Comparison of ENCODE assay signal across 1 cellular context in genomic region chr17:48618366-48618896, GRCh38.
A peak's percentile ranks its signal among the peaks of the same experiment; 100 is the strongest.
TF ChIP-seq lines count a peak whose summit lies in the region.

No MANE protein-coding gene starts in this region.

TF ChIP-seq in GM12878, 131 proteins besides CTCF, POLR2A, EP300 and RAD21 (continued from another document):
- TF ChIP-seq ZBTB33 (IDR thresholded peaks at IDR 0.05) (no peak), JUNB (IDR thresholded peaks at IDR 0.05) (no peak), SRF (IDR thresholded peaks at IDR 0.05; ENCODE audit: low read depth in 2 of 2, low read length in 2 of 2) (no peak), MTA2 (IDR thresholded peaks at IDR 0.05; ENCODE audit: low read depth) (no peak), PAX5 (IDR thresholded peaks at IDR 0.05; ENCODE audit: borderline replicate concordance, low read depth, low read length) (no peak), WRNIP1 (IDR thresholded peaks at IDR 0.05; ENCODE audit: borderline replicate concordance, low read depth, low read length) (no peak), MEF2A (IDR thresholded peaks at IDR 0.05; ENCODE audit: insufficient read depth, low read depth, low read length) (no peak), CREB1 (IDR thresholded peaks at IDR 0.05; ENCODE audit: low read depth) (no peak), POLR2AphosphoS5 (IDR thresholded peaks at IDR 0.05; ENCODE audit: low read length) (no peak), REST (IDR thresholded peaks at IDR 0.05; ENCODE audit: low read depth, low read length) (no peak), ZNF592 (IDR thresholded peaks at IDR 0.05) (no peak), RUNX3 (IDR thresholded peaks at IDR 0.05; ENCODE audit: low read length) (peak; percentile 27; the same call in 1 of the 2 replicates), ESRRA (IDR thresholded peaks at IDR 0.05; ENCODE audit: low read length) (0 out of 2 replicates have a peak, but pooled peaks have one; percentile 28), USF2 (IDR thresholded peaks at IDR 0.05; ENCODE audit: borderline replicate concordance, low read depth, low read length) (no peak), KDM1A (IDR thresholded peaks at IDR 0.05; ENCODE audit: borderline replicate concordance) (no peak), CBX5 (IDR thresholded peaks at IDR 0.05; ENCODE audit: low read depth) (no peak), BCL3 (IDR thresholded peaks at IDR 0.05; ENCODE audit: borderline replicate concordance, insufficient read depth, low read depth, low read length, poor library complexity, severe bottlenecking) (no peak), NFIC (IDR thresholded peaks at IDR 0.05; ENCODE audit: low read depth, low read length) (no peak), SREBF1 (IDR thresholded peaks at IDR 0.05; ENCODE audit: low read length) (no peak), BHLHE40 (IDR thresholded peaks at IDR 0.05; ENCODE audit: borderline replicate concordance in 1 of 2, low read depth in 2 of 2, low read length in 1 of 2) (peak; percentile 8 to 41; a peak in 1 of 4 replicates), POU2F2 (IDR thresholded peaks at IDR 0.05; ENCODE audit: borderline replicate concordance, low read depth, low read length) (no peak), CREM (IDR thresholded peaks at IDR 0.05; ENCODE audit: low read depth) (no peak), RELA (IDR thresholded peaks at IDR 0.05; ENCODE audit: borderline replicate concordance, partially characterized antibody) (no peak), MEF2B (IDR thresholded peaks at IDR 0.05; ENCODE audit: partially characterized antibody, poor library complexity, severe bottlenecking) (no peak), CHD2 (IDR thresholded peaks at IDR 0.05; ENCODE audit: borderline replicate concordance, low read depth, low read length) (no peak), ZZZ3 (IDR thresholded peaks at IDR 0.05; ENCODE audit: control insufficient read depth, insufficient read length, low read depth) (no peak), EED (IDR thresholded peaks at IDR 0.05; ENCODE audit: low read depth) (no peak), FOXM1 (IDR thresholded peaks at IDR 0.05; ENCODE audit: low read depth, low read length) (no peak), JUND (IDR thresholded peaks at IDR 0.05; ENCODE audit: low read depth, low read length) (no peak), BCL11A (IDR thresholded peaks at IDR 0.05; ENCODE audit: low read depth, low read length) (no peak)
TF ChIP-seq in GM12878: peak in this region for 12.
